Comparison of ENCODE assay signal across 7 cellular contexts in genomic region chr2:231670892-231671616, GRCh38. TPM values are rescaled to one million over a fixed set of nuclear protein-coding genes. Genes with fewer than 3 reads are reported as not detected.
DNase-seq lines count a peak whose midpoint lies in the region; ATAC-seq and TF ChIP-seq lines count a peak whose summit lies in the region.

No MANE protein-coding gene starts in this region.

- 19 to 33% methylated on average over 8 of the region's 8 CpGs for WGBS in lung, 2 donors

- H3K9me3 ChIP-seq in lung (ENCODE audit: control insufficient read depth in 2 of 2, insufficient read depth in 1 of 2, low read length in 1 of 2): no peaks in the 10 kb centered on the region

- ATAC-seq in GM18867 (IDR thresholded peaks at IDR 0.05; ENCODE audit: unreplicated experiment) (peak; percentile 2), HG02885 (IDR thresholded peaks at IDR 0.05; ENCODE audit: poor library complexity, unreplicated experiment) (peak; percentile 1), lung (ENCODE audit: insufficient read depth, low FRiP score) (no peak), HG02970 (IDR thresholded peaks at IDR 0.05; ENCODE audit: low FRiP score, unreplicated experiment) (no peak)
- ATAC-seq in activated naive CD4-positive, alpha-beta T cell treated with anti-CD3 and anti-CD28 coated beads, Interleukin-2, amount 50 U/mL, for 72 hours: no peak

- H3K4me3 ChIP-seq in lung: no peak overlapping the region

- H3K36me3 Mint-ChIP-seq in activated naive CD4-positive, alpha-beta T cell treated with anti-CD3 and anti-CD28 coated beads, Interleukin-2, amount 50 U/mL, for 72 hours: no peaks in the 10 kb centered on the region

- no peaks in the 10 kb centered on the region for H3K9me3 Mint-ChIP-seq in activated naive CD4-positive, alpha-beta T cell treated with anti-CD3 and anti-CD28 coated beads, Interleukin-2, amount 50 U/mL, for 72 hours

- no peaks in the 10 kb centered on the region for H3K27me3 ChIP-seq in lung (ENCODE audit: control insufficient read depth, insufficient read depth)

- peak overlapping the region; percentile 27 to 93 for H3K27ac ChIP-seq in lung (ENCODE audit: low read depth in 1 of 2, low read length in 1 of 2)

- H3K4me1 ChIP-seq in lung (ENCODE audit: control insufficient read depth in 2 of 2, insufficient read depth in 2 of 2, low read length in 2 of 2): peaks cover 0 to 11% of the 10 kb centered on the region in 2 donors

- no peaks in the 10 kb centered on the region for H3K36me3 ChIP-seq in lung (ENCODE audit: control insufficient read depth in 2 of 2, insufficient read depth in 2 of 2, low read length in 2 of 2)

- peak overlapping the region in 1 of 2 donors; percentile 51 for H3K27ac Mint-ChIP-seq in activated naive CD4-positive, alpha-beta T cell treated with anti-CD3 and anti-CD28 coated beads, Interleukin-2, amount 50 U/mL, for 72 hours

- DNase-seq in UCSD-AML1 (lab: John Stamatoyannopoulos, UW; ENCODE audit: unreplicated experiment) (peak; percentile 70), lung (ENCODE audit: low spot score) (no peak), superior temporal gyrus (ENCODE audit: extremely low spot score) (no peak)
- DNase-seq in activated naive CD4-positive, alpha-beta T cell treated with anti-CD3 and anti-CD28 coated beads, Interleukin-2, amount 50 U/mL, for 72 hours (ENCODE audit: low spot score in 2 of 2): no peak

- TF ChIP-seq CTCF in lung (IDR thresholded peaks at IDR 0.05; ENCODE audit: control extremely low read depth, extremely low read depth): no peak

RNA-seq across cellular contexts. Expression of gene PTMA, which starts 37.3 kb away (rescaled TPM):
- 100 to 1,000 TPM; 755 to 925 TPM for total RNA-seq in lung
- 1,000 to 10,000 TPM; 1,633 to 1,655 TPM for polyA plus RNA-seq in lung
- 1,000 to 10,000 TPM; 1,703 to 2,175 TPM for total RNA-seq in activated naive CD4-positive, alpha-beta T cell treated with anti-CD3 and anti-CD28 coated beads, Interleukin-2, amount 50 U/mL, for 72 hours

Comparison
In these comparisons a context has a peak if more than half of its experiments do, and no peak if none do; other contexts are left out.
1. ATAC-seq: peak in GM18867 (single experiment) and HG02885 (single experiment); none in lung (single experiment), activated naive CD4-positive, alpha-beta T cell treated with anti-CD3 and anti-CD28 coated beads, Interleukin-2, amount 50 U/mL, for 72 hours (0 of 2) and HG02970 (single experiment).